In the genomic region with DNA sequence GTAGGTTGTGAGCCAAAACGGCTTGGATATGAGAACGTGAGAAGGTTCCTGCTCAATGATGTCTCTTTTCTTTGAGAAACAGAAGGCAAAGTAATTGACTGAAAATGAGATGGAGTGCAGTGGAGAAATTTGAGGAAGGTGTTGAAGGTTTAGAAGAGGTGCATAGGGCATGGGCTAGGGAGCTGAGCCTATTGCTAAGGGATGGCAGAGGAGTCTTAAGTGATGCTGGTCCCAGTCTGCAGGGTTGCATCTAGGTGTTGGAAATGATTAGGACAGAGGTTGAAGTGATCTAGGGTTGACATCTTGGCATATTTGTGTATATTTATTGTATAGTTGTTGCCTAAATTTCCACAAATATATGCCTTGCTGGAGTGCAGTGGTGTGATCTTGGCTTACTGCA, we compare ENCODE assay signal across 13 cellular contexts. TPM values are rescaled to one million over a fixed set of nuclear protein-coding genes. Genes with fewer than 3 reads are reported as not detected.
A peak's percentile ranks its signal among the peaks of the same experiment; 100 is the strongest.
DNase-seq lines count a peak whose midpoint lies in the region; ATAC-seq and TF ChIP-seq lines count a peak whose summit lies in the region.
"Had no signal": no experiment of that assay in that cellular context is flagged by ENCODE, and none has a peak within 500 bp of the region (broad histone marks: within the 10 kb centered on the region; RNA-seq: fewer than 3 reads in every experiment).

No MANE protein-coding gene starts in this region.

- H3K4me3 ChIP-seq in DOHH2 (ENCODE audit: low read length) (peak overlapping the region; percentile 75), IMR-90 (ENCODE audit: insufficient read depth, low read depth, low read length) (no peak overlapping the region), skin epidermis (peak overlapping the region; percentile 5 to 59 (median 41)), foreskin fibroblast (ENCODE audit: low read depth in 1 of 2, low read length in 2 of 2) (no peak overlapping the region)

- H2BK20ac ChIP-seq in IMR-90 (ENCODE audit: low read depth, low read length) = no peak overlapping the region; the same call in 1 of the 2 replicates

- DNase-seq in IMR-90 = no peak
- no peak for DNase-seq in activated naive CD8-positive, alpha-beta T cell treated with anti-CD3 and anti-CD28 coated beads, Interleukin-2, amount 50 U/mL, for 24 hours
- no peak for DNase-seq in foreskin fibroblast
- no peak for DNase-seq in DMS 273 (lab: John Stamatoyannopoulos, UW; ENCODE audit: unreplicated experiment)
- DNase-seq: activated CD8-positive, alpha-beta memory T cell treated with anti-CD3 and anti-CD28 coated beads, Interleukin-2, amount 50 U/mL, for 4 hours; KBM-7; NCI-H2107; T1000 had no signal

- peaks cover 15% of the 10 kb centered on the region for H3K36me3 ChIP-seq in DOHH2 (ENCODE audit: control insufficient read depth, low read length)
- no peaks in the 10 kb centered on the region for H3K36me3 ChIP-seq in IMR-90 (ENCODE audit: control insufficient read depth, insufficient read depth, low read length)

- H3K79me2 ChIP-seq in DOHH2 (ENCODE audit: control insufficient read depth, low read length) = peaks cover 41% of the 10 kb centered on the region

- H4K5ac ChIP-seq in IMR-90 (ENCODE audit: low read depth, low read length) = no peak overlapping the region; the same call in 1 of the 2 replicates

- no peak overlapping the region for H2AFZ ChIP-seq in IMR-90 (replicated peaks; ENCODE audit: low read length, poor library complexity)

- no peak overlapping the region for H2BK5ac ChIP-seq in IMR-90 (ENCODE audit: low read depth, low read length, poor library complexity, severe bottlenecking)

- TF ChIP-seq POLR2A in IMR-90 (IDR thresholded peaks at IDR 0.05; ENCODE audit: low read depth, low read length) = no peak

- 0 out of 2 replicates have a peak overlapping the region, but pooled peaks have one; percentile 47 for H2AK5ac ChIP-seq in IMR-90 (ENCODE audit: low read depth, low read length)

- no peaks in the 10 kb centered on the region for H3K9me3 ChIP-seq in DOHH2 (ENCODE audit: control insufficient read depth, insufficient read depth, low read length)
- H3K9me3 ChIP-seq in IMR-90 (ENCODE audit: control insufficient read depth, insufficient read depth, low read length) = no peaks in the 10 kb centered on the region

- peak overlapping the region; percentile 25; the same call in 1 of the 2 replicates for H4K91ac ChIP-seq in IMR-90 (ENCODE audit: insufficient read depth, low read depth, low read length)

- peaks cover 82% of the 10 kb centered on the region for H3K4me1 Mint-ChIP-seq in activated naive CD8-positive, alpha-beta T cell treated with anti-CD3 and anti-CD28 coated beads, Interleukin-2, amount 50 U/mL, for 24 hours

- no peak overlapping the region for H2AK9ac ChIP-seq in IMR-90 (replicated peaks; ENCODE audit: low read depth, low read length, poor library complexity)

- H3F3A ChIP-seq in DOHH2 (ENCODE audit: control insufficient read depth, insufficient read depth) = peaks cover 14% of the 10 kb centered on the region

- peak overlapping the region; percentile 2; the same call in 1 of the 2 replicates for H2BK120ac ChIP-seq in IMR-90 (ENCODE audit: low read depth, low read length)

- H3K4me1 ChIP-seq in DOHH2 (ENCODE audit: control insufficient read depth, low read length) (peaks cover 83% of the 10 kb centered on the region), IMR-90 (ENCODE audit: control insufficient read depth, insufficient read depth, low read length) (peaks cover 3% of the 10 kb centered on the region)

- H3K27me3 ChIP-seq in DOHH2 (ENCODE audit: control insufficient read depth, low read length) = no peaks in the 10 kb centered on the region
- no peaks in the 10 kb centered on the region for H3K27me3 ChIP-seq in IMR-90 (ENCODE audit: control insufficient read depth, insufficient read depth, low read length)

- 86% methylated on average over 2 of the region's 2 CpGs; no CpG with 5 or more reads in 1 of the 2 experiments for WGBS in IMR-90 (ENCODE audit: extremely low coverage in 2 of 2, insufficient read length in 1 of 2), 2 experiments

- ATAC-seq in IMR-90 (ENCODE audit: low read depth) = no peak
- ATAC-seq in activated naive CD8-positive, alpha-beta T cell treated with anti-CD3 and anti-CD28 coated beads, Interleukin-2, amount 50 U/mL, for 24 hours = no peak
- ATAC-seq in GM19455 (IDR thresholded peaks at IDR 0.05; ENCODE audit: unreplicated experiment) = no peak
- ATAC-seq: HCT116 had no signal

- peak overlapping the region; percentile 59; the same call in 1 of the 2 replicates for H3K14ac ChIP-seq in IMR-90 (replicated peaks; ENCODE audit: low read depth, low read length)

- no peak overlapping the region for H3K9ac ChIP-seq in IMR-90 (ENCODE audit: low read depth, low read length)

- POLR2A ChIA-PET in IMR-90 (lab: Charles Lee; ENCODE audit: unreplicated experiment) = no interaction called here

- peak overlapping the region; percentile 96 for H3K27ac Mint-ChIP-seq in activated naive CD8-positive, alpha-beta T cell treated with anti-CD3 and anti-CD28 coated beads, Interleukin-2, amount 50 U/mL, for 24 hours
- H3K27ac Mint-ChIP-seq: progenitor cell of endocrine pancreas had no signal

- CTCF ChIA-PET in IMR-90 (lab: Yijun Ruan, JAX) = no interaction called here

- TF ChIP-seq CTCF in DOHH2 (IDR thresholded peaks at IDR 0.05; ENCODE audit: low read depth, low read length, poor library complexity, severe bottlenecking) (no peak), IMR-90 (conservative IDR thresholded peaks at IDR 0.05; ENCODE audit: low read depth, low read length) (no peak), foreskin fibroblast (IDR thresholded peaks at IDR 0.05; ENCODE audit: low read depth, low read length) (no peak)

- no peak overlapping the region for H2BK15ac ChIP-seq in IMR-90 (ENCODE audit: low read depth, low read length)

- H3K4me2 ChIP-seq in DOHH2 (ENCODE audit: low read length) (peak overlapping the region; percentile 83), IMR-90 (ENCODE audit: low read depth, low read length) (no peak overlapping the region)

- H4K20me1 ChIP-seq in DOHH2 (ENCODE audit: control insufficient read depth, insufficient read depth, low read depth, low read length) (no peaks in the 10 kb centered on the region), IMR-90 (ENCODE audit: insufficient read depth, low read length) (no peaks in the 10 kb centered on the region)

- H3K79me1 ChIP-seq in IMR-90 (ENCODE audit: low read depth in 1 of 2, low read length in 2 of 2) = peaks cover 0 to 18% of the 10 kb centered on the region in 2 experiments; a peak in 2 of 4 replicates

- H3K18ac ChIP-seq in IMR-90 (ENCODE audit: low read depth, low read length) = no peak overlapping the region

- in situ Hi-C loops in IMR-90 (cut with MboI; ENCODE audit: low sequenced_read_pairs) = no loop called here

- TF ChIP-seq RAD21 in IMR-90 (IDR thresholded peaks at IDR 0.05; ENCODE audit: low read length) = no peak

- H3K4ac ChIP-seq in IMR-90 (ENCODE audit: low read depth, low read length) = no peak overlapping the region

- no peak overlapping the region for H4K8ac ChIP-seq in IMR-90 (ENCODE audit: low read depth in 2 of 2, low read length in 2 of 2)

- H3K36me3 Mint-ChIP-seq in activated naive CD8-positive, alpha-beta T cell treated with anti-CD3 and anti-CD28 coated beads, Interleukin-2, amount 50 U/mL, for 24 hours (ENCODE audit: low read depth) = peaks cover 68% of the 10 kb centered on the region

- intact Hi-C loops in IMR-90 (cut with micrococcal nuclease) = no loop called here

- H3K27ac ChIP-seq in DOHH2 (ENCODE audit: low read depth, low read length) (no peak overlapping the region), IMR-90 (ENCODE audit: insufficient read depth, low read length) (no peak overlapping the region), skin epidermis (peak overlapping the region in 11 of 21 experiments; percentile 3 to 92 (median 85))

- no peak overlapping the region for H3K23ac ChIP-seq in IMR-90 (ENCODE audit: low read depth, low read length)

- H3K9me2 ChIP-seq in DOHH2 (replicated peaks; ENCODE audit: control insufficient read depth, low read length) = no peaks in the 10 kb centered on the region

- dilution Hi-C loops in IMR-90 (cut with HindIII; ENCODE audit: low sequenced_read_pairs, unreplicated experiment) = no loop called here

- H3K56ac ChIP-seq in IMR-90 (ENCODE audit: extremely low read depth, insufficient read depth, low read length) = no peak overlapping the region

- H3K9me3 Mint-ChIP-seq in activated naive CD8-positive, alpha-beta T cell treated with anti-CD3 and anti-CD28 coated beads, Interleukin-2, amount 50 U/mL, for 24 hours = no peaks in the 10 kb centered on the region

- H3K9me1 ChIP-seq in IMR-90 (ENCODE audit: insufficient read depth, low read length) = peaks cover 7% of the 10 kb centered on the region; the same call in 1 of the 2 replicates

- H3K4me3 Mint-ChIP-seq in activated naive CD8-positive, alpha-beta T cell treated with anti-CD3 and anti-CD28 coated beads, Interleukin-2, amount 50 U/mL, for 24 hours = peak overlapping the region; percentile 96

- H3K27me3 Mint-ChIP-seq in activated naive CD8-positive, alpha-beta T cell treated with anti-CD3 and anti-CD28 coated beads, Interleukin-2, amount 50 U/mL, for 24 hours = peaks cover 4% of the 10 kb centered on the region

- BruUV-seq in IMR-90 (replicated peaks; lab: Mats Ljungman, UMichigan) = no TSS peak

TF ChIP-seq in IMR-90, 13 proteins besides CTCF, POLR2A, EP300 and RAD21:
- no peak for TF ChIP-seq MAZ (IDR thresholded peaks at IDR 0.05; ENCODE audit: borderline replicate concordance, low read depth, low read length)
- TF ChIP-seq CHD1 (IDR thresholded peaks at IDR 0.05; ENCODE audit: low read depth, low read length) = no peak
- TF ChIP-seq BHLHE40 (IDR thresholded peaks at IDR 0.05; ENCODE audit: low read depth, low read length) = no peak
- TF ChIP-seq, protein P1, sequence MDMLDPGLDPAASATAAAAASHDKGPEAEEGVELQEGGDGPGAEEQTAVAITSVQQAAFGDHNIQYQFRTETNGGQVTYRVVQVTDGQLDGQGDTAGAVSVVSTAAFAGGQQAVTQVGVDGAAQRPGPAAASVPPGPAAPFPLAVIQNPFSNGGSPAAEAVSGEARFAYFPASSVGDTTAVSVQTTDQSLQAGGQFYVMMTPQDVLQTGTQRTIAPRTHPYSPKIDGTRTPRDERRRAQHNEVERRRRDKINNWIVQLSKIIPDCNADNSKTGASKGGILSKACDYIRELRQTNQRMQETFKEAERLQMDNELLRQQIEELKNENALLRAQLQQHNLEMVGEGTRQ (IDR thresholded peaks at IDR 0.05; ENCODE audit: low read depth, low read length) = no peak

RNA-seq across cellular contexts. Expression of a gene that starts 2.3 kb away (rescaled TPM):
- 5.0 and 6.4 TPM in 2 replicates for total RNA-seq in IMR-90 (2012; rRNA removed)
- polyA plus RNA-seq in IMR-90 (2012; rRNA removed) = 1.3 and 2.2 TPM in 2 replicates
- 0.25 and 0.29 TPM in 2 replicates for polyA plus RNA-seq in IMR-90 (2012; cell fraction: cytosol; rRNA removed)
- polyA plus RNA-seq in IMR-90 (2012; cell fraction: nucleus; rRNA removed; ENCODE audit: low replicate concordance) = 0.07 and 0.97 TPM in 2 replicates

RNA-seq across cellular contexts. Expression of a gene that starts 27.5 kb away (rescaled TPM):
- total RNA-seq in IMR-90 (2012; rRNA removed) = 112 and 204 TPM in 2 replicates
- polyA plus RNA-seq in IMR-90 (2012; rRNA removed) = 40.4 and 48.0 TPM in 2 replicates
- 9.2 and 19.6 TPM in 2 replicates for polyA plus RNA-seq in IMR-90 (2012; cell fraction: cytosol; rRNA removed)
- polyA plus RNA-seq in IMR-90 (2012; cell fraction: nucleus; rRNA removed; ENCODE audit: low replicate concordance) = 8.4 and 78.2 TPM in 2 replicates

Comparison
In these comparisons a context has a peak if more than half of its experiments do, and no peak if none do; other contexts are left out.
1. H3K27ac ChIP-seq: peak in skin epidermis (11 of 21); none in DOHH2 (single experiment) and IMR-90 (single experiment).
2. H3K4me3 ChIP-seq: peak in DOHH2 (single experiment) and skin epidermis (7 of 7); none in IMR-90 (single experiment) and foreskin fibroblast (0 of 2).